Comparison of ENCODE assay signal across 34 cellular contexts in the genomic region with DNA sequence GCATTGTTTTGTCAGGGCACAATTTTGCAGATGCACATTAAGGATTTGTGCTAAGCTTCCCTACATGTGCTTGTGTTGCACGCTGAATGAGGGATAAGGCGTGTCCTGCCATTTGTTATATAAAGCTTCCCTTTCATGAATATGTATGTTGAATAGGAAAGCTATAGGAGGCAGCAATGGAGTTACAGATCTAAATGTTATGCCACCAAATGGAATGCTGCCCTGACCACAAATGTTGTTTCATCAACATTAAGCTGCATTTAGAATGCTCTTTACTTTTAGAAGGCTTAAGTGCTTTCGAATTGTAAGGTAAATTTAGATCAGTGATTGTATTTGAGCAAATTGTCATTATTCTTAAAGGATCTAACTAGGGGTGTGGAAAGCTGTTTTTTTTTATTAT. TPM values are rescaled to one million over a fixed set of nuclear protein-coding genes. Genes with fewer than 3 reads are reported as not detected.
"Had no signal": no experiment of that assay in that cellular context is flagged by ENCODE, and none has a peak within 500 bp of the region (broad histone marks: within the 10 kb centered on the region; RNA-seq: fewer than 3 reads in every experiment).

No MANE protein-coding gene starts in this region.

- H3K4me1 Mint-ChIP-seq: activated naive CD4-positive, alpha-beta T cell treated with anti-CD3 and anti-CD28 coated beads, Interleukin-2, amount 50 U/mL, for 24 hours had no signal

- ATAC-seq: activated CD8-positive, alpha-beta T cell treated with anti-CD3 and anti-CD28 coated beads, Interleukin-2, amount 10 ng/mL, durations not matched to agents 7 days and 5 days; PC-3 had no signal

- H3K36me3 ChIP-seq: adrenal gland, Peyer's patch, SJSA1, WERI-Rb-1 had no signal

- H3K27ac Mint-ChIP-seq: activated CD8-positive, alpha-beta T cell treated with anti-CD3 and anti-CD28 coated beads, Interleukin-2, amount 10 ng/mL, durations not matched to agents 7 days and 5 days; activated naive CD4-positive, alpha-beta T cell treated with anti-CD3 and anti-CD28 coated beads, Interleukin-2, amount 50 U/mL, for 24 hours; activated naive CD8-positive, alpha-beta T cell treated with anti-CD3 and anti-CD28 coated beads, Interleukin-2, amount 10 ng/mL, durations not matched to agents 7 days and 5 days; activated T-cell treated with anti-CD3 and anti-CD28 coated beads, Interleukin-2, amount 50 U/mL, for 24 hours; activated T-helper 2 cell treated with anti-CD3 and anti-CD28 coated beads, Interferon-gamma antibody, Interleukin-2, Interleukin-4, amounts not matched to agents 10 μg/mL and 5 μg/mL and 100 μg/mL, durations not matched to agents 14 hours and 24 hours and 36 hours had no signal

- H3K4me1 ChIP-seq: adrenal gland, Peyer's patch, SJSA1 had no signal

- H3K36me3 Mint-ChIP-seq: activated naive CD4-positive, alpha-beta T cell treated with anti-CD3 and anti-CD28 coated beads, Interleukin-2, amount 50 U/mL, for 24 hours; activated naive CD8-positive, alpha-beta T cell treated with anti-CD3 and anti-CD28 coated beads, Interleukin-2, amount 10 ng/mL, durations not matched to agents 7 days and 5 days had no signal

- H3K27me3 ChIP-seq: adrenal gland, Peyer's patch, SJSA1 had no signal

- H3K4me3 Mint-ChIP-seq: activated CD8-positive, alpha-beta T cell treated with anti-CD3 and anti-CD28 coated beads, Interleukin-2, amount 10 ng/mL, durations not matched to agents 7 days and 5 days; activated naive CD4-positive, alpha-beta T cell treated with anti-CD3 and anti-CD28 coated beads, Interleukin-2, amount 50 U/mL, for 24 hours; activated naive CD8-positive, alpha-beta T cell treated with anti-CD3 and anti-CD28 coated beads, Interleukin-2, amount 10 ng/mL, durations not matched to agents 7 days and 5 days; activated T-cell treated with anti-CD3 and anti-CD28 coated beads, Interleukin-2, amount 50 U/mL, for 24 hours had no signal

- H3K9me3 ChIP-seq: adrenal gland, Peyer's patch, SJSA1 had no signal

- H3K4me3 ChIP-seq: adrenal gland, Peyer's patch, SJSA1 had no signal

- H3K27ac ChIP-seq: adrenal gland, KMS-11, Peyer's patch, SJSA1, WERI-Rb-1 had no signal

- DNase-seq: activated CD4-positive, alpha-beta T cell treated with anti-CD3 and anti-CD28 coated beads for 1 hour; activated CD4-positive, alpha-beta T cell treated with anti-CD3 and anti-CD28 coated beads for 48 hours; activated CD4-positive, alpha-beta T cell treated with anti-CD3 and anti-CD28 coated beads, Interleukin-2, amount 50 U/mL, for 4 hours; activated CD4-positive, CD25-positive, alpha-beta regulatory T cell; activated CD8-positive, alpha-beta T cell treated with anti-CD3 and anti-CD28 coated beads, Interleukin-2, amount 10 ng/mL, durations not matched to agents 7 days and 5 days; activated gamma-delta T cell; activated naive CD4-positive, alpha-beta T cell treated with Interleukin-2 at 50 U/mL for 16 hours; activated naive CD8-positive, alpha-beta T cell treated with anti-CD3 and anti-CD28 coated beads, Interleukin-2, amount 10 ng/mL, durations not matched to agents 7 days and 5 days; activated T-cell treated with anti-CD3 and anti-CD28 coated beads, Interleukin-2, amount 50 U/mL, for 24 hours; adrenal gland; anterior cingulate cortex; MM.1S; NCI-H1092 treated with DMSO at 0.1 percent for 48 hours; NCI-H1417; NCI-H146; NCI-H187; NCI-H2029 treated with DMSO at 0.1 percent for 48 hours; NCI-H2107; NCI-H2171; NCI-H510A; NCI-H526; NCI-H748 treated with DMSO at 0.1 percent for 48 hours; NK-92 treated with Interleukin-12 subunit alpha and Interleukin-12 subunit beta, amount 100 ng/mL, for 24 hours; PC-3; Peyer's patch; RPMI8226; SHP77 treated with DMSO at 0.1 percent for 48 hours; SW 1271; T1000; WERI-Rb-1 had no signal

RNA-seq across cellular contexts. Expression of gene SGMS2, which starts 21.0 kb away (rescaled TPM):
- total RNA-seq: activated CD8-positive, alpha-beta T cell treated with anti-CD3 and anti-CD28 coated beads, Interleukin-2, amount 10 ng/mL, durations not matched to agents 7 days and 5 days; activated naive CD8-positive, alpha-beta T cell treated with anti-CD3 and anti-CD28 coated beads, Interleukin-2, amount 10 ng/mL, durations not matched to agents 7 days and 5 days had no signal
